In the genomic region with DNA sequence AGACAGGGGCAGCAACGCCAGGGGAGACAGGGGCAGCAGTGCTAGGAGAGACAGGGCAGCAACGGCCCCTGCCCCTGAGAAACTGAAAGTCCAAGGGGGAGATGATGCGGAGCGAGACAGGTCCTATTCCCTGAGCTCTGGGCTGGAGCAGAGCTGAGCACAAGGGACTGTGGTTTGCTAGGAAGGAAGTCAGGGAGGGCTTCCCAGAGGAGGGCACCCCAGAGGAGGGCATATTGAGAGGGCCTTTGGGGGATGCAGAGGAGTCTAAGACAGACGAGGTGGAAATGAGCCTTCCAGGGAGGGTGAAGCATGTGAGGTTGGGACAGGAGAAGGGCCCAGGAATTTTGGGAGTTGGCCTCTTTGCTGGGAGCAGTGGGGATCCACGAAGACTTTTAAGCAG, we compare ENCODE assay signal across 29 cellular contexts. TPM values are rescaled to one million over a fixed set of nuclear protein-coding genes. Genes with fewer than 3 reads are reported as not detected.
DNase-seq lines count a peak whose midpoint lies in the region; ATAC-seq and TF ChIP-seq lines count a peak whose summit lies in the region.
"Had no signal": no experiment of that assay in that cellular context is flagged by ENCODE, and none has a peak within 500 bp of the region (broad histone marks: within the 10 kb centered on the region; RNA-seq: fewer than 3 reads in every experiment).

No MANE protein-coding gene starts in this region.

- no peaks in the 10 kb centered on the region for H3K36me3 Mint-ChIP-seq in activated naive CD4-positive, alpha-beta T cell treated with anti-CD3 and anti-CD28 coated beads, Interleukin-2, amount 10 ng/mL, durations not matched to agents 7 days and 5 days
- H3K36me3 Mint-ChIP-seq in activated naive CD4-positive, alpha-beta T cell treated with anti-CD3 and anti-CD28 coated beads, Interleukin-2, amount 50 U/mL, for 72 hours, result no peaks in the 10 kb centered on the region
- H3K36me3 Mint-ChIP-seq in Calu3 (ENCODE audit: insufficient read depth, unreplicated experiment), result peaks cover 2% of the 10 kb centered on the region
- no peaks in the 10 kb centered on the region for H3K36me3 Mint-ChIP-seq in activated T-helper 2 cell treated with anti-CD3 and anti-CD28 coated beads, Interferon-gamma antibody, Interleukin-2, Interleukin-4, amounts not matched to agents 10 μg/mL and 5 μg/mL and 100 μg/mL, durations not matched to agents 14 hours and 24 hours and 36 hours (ENCODE audit: low read depth)
- no peaks in the 10 kb centered on the region for H3K36me3 Mint-ChIP-seq in progenitor cell of endocrine pancreas (ENCODE audit: insufficient read depth)
- H3K36me3 Mint-ChIP-seq: CD14-positive monocyte had no signal

- BruUV-seq in Calu3 (replicated peaks; lab: Mats Ljungman, UMichigan), result no TSS peak

- no peak for ATAC-seq in activated naive CD4-positive, alpha-beta T cell treated with anti-CD3 and anti-CD28 coated beads, Interleukin-2, amount 50 U/mL, for 72 hours
- no peak for ATAC-seq in GM18505 (IDR thresholded peaks at IDR 0.05; ENCODE audit: unreplicated experiment)
- ATAC-seq: gastroesophageal sphincter, right cardiac atrium had no signal

- TF ChIP-seq CTCF in Calu3 (IDR thresholded peaks at IDR 0.05; ENCODE audit: unreplicated experiment) (no peak), progenitor cell of endocrine pancreas (IDR thresholded peaks at IDR 0.05; ENCODE audit: unreplicated experiment) (no peak), RWPE1 (conservative IDR thresholded peaks at IDR 0.05; ENCODE audit: low read depth) (no peak), GM20000 (IDR thresholded peaks at IDR 0.05; ENCODE audit: extremely low read depth, missing control alignments) (no peak)

- peaks cover 64% of the 10 kb centered on the region for H3K4me1 Mint-ChIP-seq in activated naive CD4-positive, alpha-beta T cell treated with anti-CD3 and anti-CD28 coated beads, Interleukin-2, amount 10 ng/mL, durations not matched to agents 7 days and 5 days
- H3K4me1 Mint-ChIP-seq in Calu3 (ENCODE audit: low read depth, unreplicated experiment) (peaks cover under 1% of the 10 kb centered on the region), progenitor cell of endocrine pancreas (ENCODE audit: low read depth) (no peaks in the 10 kb centered on the region)
- peaks cover 43% of the 10 kb centered on the region for H3K4me1 Mint-ChIP-seq in activated T-helper 2 cell treated with anti-CD3 and anti-CD28 coated beads, Interferon-gamma antibody, Interleukin-2, Interleukin-4, amounts not matched to agents 10 μg/mL and 5 μg/mL and 100 μg/mL, durations not matched to agents 14 hours and 24 hours and 36 hours (ENCODE audit: low read depth)

- H3K9me3 Mint-ChIP-seq in activated naive CD4-positive, alpha-beta T cell treated with anti-CD3 and anti-CD28 coated beads, Interleukin-2, amount 10 ng/mL, durations not matched to agents 7 days and 5 days, result peaks cover 2% of the 10 kb centered on the region
- no peaks in the 10 kb centered on the region for H3K9me3 Mint-ChIP-seq in activated naive CD4-positive, alpha-beta T cell treated with anti-CD3 and anti-CD28 coated beads, Interleukin-2, amount 50 U/mL, for 72 hours
- H3K9me3 Mint-ChIP-seq in Calu3 (ENCODE audit: low read depth, unreplicated experiment) (no peaks in the 10 kb centered on the region), progenitor cell of endocrine pancreas (ENCODE audit: low read depth) (no peaks in the 10 kb centered on the region)
- H3K9me3 Mint-ChIP-seq in activated T-helper 2 cell treated with anti-CD3 and anti-CD28 coated beads, Interferon-gamma antibody, Interleukin-2, Interleukin-4, amounts not matched to agents 10 μg/mL and 5 μg/mL and 100 μg/mL, durations not matched to agents 14 hours and 24 hours and 36 hours, result no peaks in the 10 kb centered on the region
- H3K9me3 Mint-ChIP-seq: dendritic cell treated with granulocyte-macrophage colony-stimulating factor and Interleukin-4, amounts not matched to agents 40 ng/mL and 50 ng/mL, for 4 days; nephron progenitor cell; stimulated activated naive CD8-positive, alpha-beta T cell treated with anti-CD3 and anti-CD28 coated beads, Interleukin-15, Interleukin-2, amounts not matched to agents 100 ng/mL and 50 ng/mL, for 24 hours had no signal

- H3K27ac Mint-ChIP-seq in activated naive CD4-positive, alpha-beta T cell treated with anti-CD3 and anti-CD28 coated beads, Interleukin-2, amount 10 ng/mL, durations not matched to agents 7 days and 5 days, result peak overlapping the region; percentile 80
- peak overlapping the region in 1 of 2 donors; percentile 36 for H3K27ac Mint-ChIP-seq in activated naive CD4-positive, alpha-beta T cell treated with anti-CD3 and anti-CD28 coated beads, Interleukin-2, amount 50 U/mL, for 72 hours
- H3K27ac Mint-ChIP-seq in Calu3 (ENCODE audit: unreplicated experiment), result peak overlapping the region; percentile 5
- H3K27ac Mint-ChIP-seq in activated T-helper 2 cell treated with anti-CD3 and anti-CD28 coated beads, Interferon-gamma antibody, Interleukin-2, Interleukin-4, amounts not matched to agents 10 μg/mL and 5 μg/mL and 100 μg/mL, durations not matched to agents 14 hours and 24 hours and 36 hours, result peak overlapping the region; percentile 11
- peak overlapping the region; percentile 50 for H3K27ac Mint-ChIP-seq in progenitor cell of endocrine pancreas
- H3K27ac Mint-ChIP-seq: nephron progenitor cell; stimulated activated naive CD8-positive, alpha-beta T cell treated with anti-CD3 and anti-CD28 coated beads, Interleukin-15, Interleukin-2, amounts not matched to agents 100 ng/mL and 50 ng/mL, for 24 hours had no signal

- no peak for TF ChIP-seq POLR2A in GM18505 (IDR thresholded peaks at IDR 0.05; ENCODE audit: borderline replicate concordance, extremely low read depth, insufficient read depth, insufficient read length)

- CTCF ChIA-PET in activated naive CD4-positive, alpha-beta T cell treated with anti-CD3 and anti-CD28 coated beads, Interleukin-2, amount 10 ng/mL, durations not matched to agents 7 days and 5 days (lab: Charles Lee), result no interaction called here
- CTCF ChIA-PET in Calu3 (lab: Charles Lee), result no interaction called here
- CTCF ChIA-PET in RWPE1 (lab: Yijun Ruan, JAX), result no interaction called here

- intact Hi-C loops in Calu3 (cut with micrococcal nuclease; ENCODE audit: unreplicated experiment), result no loop called here
- intact Hi-C loops in activated T-helper 2 cell treated with anti-CD3 and anti-CD28 coated beads, Interferon-gamma antibody, Interleukin-2, Interleukin-4, amounts not matched to agents 10 μg/mL and 5 μg/mL and 100 μg/mL, durations not matched to agents 14 hours and 24 hours and 36 hours (cut with micrococcal nuclease), result no loop called here

- POLR2A ChIA-PET in RWPE1 (lab: Yijun Ruan, JAX; ENCODE audit: low non-redundant PET), result no interaction called here

- peak overlapping the region; percentile 15 for H3K4me3 Mint-ChIP-seq in activated naive CD4-positive, alpha-beta T cell treated with anti-CD3 and anti-CD28 coated beads, Interleukin-2, amount 10 ng/mL, durations not matched to agents 7 days and 5 days
- H3K4me3 Mint-ChIP-seq in Calu3 (ENCODE audit: low read depth, unreplicated experiment) (no peak overlapping the region), progenitor cell of endocrine pancreas (ENCODE audit: low read depth) (no peak overlapping the region)
- no peak overlapping the region for H3K4me3 Mint-ChIP-seq in activated T-helper 2 cell treated with anti-CD3 and anti-CD28 coated beads, Interferon-gamma antibody, Interleukin-2, Interleukin-4, amounts not matched to agents 10 μg/mL and 5 μg/mL and 100 μg/mL, durations not matched to agents 14 hours and 24 hours and 36 hours (ENCODE audit: low read depth)
- H3K4me3 Mint-ChIP-seq: dendritic cell treated with granulocyte-macrophage colony-stimulating factor and Interleukin-4, amounts not matched to agents 40 ng/mL and 50 ng/mL, for 4 days; nephron progenitor cell; stimulated activated naive CD8-positive, alpha-beta T cell treated with anti-CD3 and anti-CD28 coated beads, Interleukin-15, Interleukin-2, amounts not matched to agents 100 ng/mL and 50 ng/mL, for 24 hours had no signal

- H3K27ac ChIP-seq in RWPE1, result no peak overlapping the region
- H3K27ac ChIP-seq: ascending aorta, gastroesophageal sphincter, left ventricle myocardium inferior, parathyroid adenoma, tibial artery, VCaP had no signal

- peaks cover 74% of the 10 kb centered on the region for H3K27me3 Mint-ChIP-seq in activated naive CD4-positive, alpha-beta T cell treated with anti-CD3 and anti-CD28 coated beads, Interleukin-2, amount 10 ng/mL, durations not matched to agents 7 days and 5 days
- H3K27me3 Mint-ChIP-seq in Calu3 (ENCODE audit: unreplicated experiment), result peaks cover 54% of the 10 kb centered on the region
- H3K27me3 Mint-ChIP-seq in activated T-helper 2 cell treated with anti-CD3 and anti-CD28 coated beads, Interferon-gamma antibody, Interleukin-2, Interleukin-4, amounts not matched to agents 10 μg/mL and 5 μg/mL and 100 μg/mL, durations not matched to agents 14 hours and 24 hours and 36 hours (ENCODE audit: low read depth), result peaks cover 8% of the 10 kb centered on the region
- H3K27me3 Mint-ChIP-seq in progenitor cell of endocrine pancreas, result peaks cover 33% of the 10 kb centered on the region

- DNase-seq in activated naive CD4-positive, alpha-beta T cell treated with anti-CD3 and anti-CD28 coated beads, Interleukin-2, amount 10 ng/mL, durations not matched to agents 7 days and 5 days, result no peak
- DNase-seq in activated naive CD4-positive, alpha-beta T cell treated with anti-CD3 and anti-CD28 coated beads, Interleukin-2, amount 50 U/mL, for 72 hours (ENCODE audit: low spot score in 2 of 2), result no peak
- no peak for DNase-seq in Calu3
- DNase-seq in activated T-helper 2 cell treated with anti-CD3 and anti-CD28 coated beads, Interferon-gamma antibody, Interleukin-2, Interleukin-4, amounts not matched to agents 10 μg/mL and 5 μg/mL and 100 μg/mL, durations not matched to agents 14 hours and 24 hours and 36 hours (ENCODE audit: low spot score), result no peak
- DNase-seq in progenitor cell of endocrine pancreas (ENCODE audit: low spot score, unreplicated experiment), result no peak
- no peak for DNase-seq in RWPE1 (ENCODE audit: low spot score)
- no peak for DNase-seq in GM20000 (ENCODE audit: low spot score)
- DNase-seq: activated CD4-positive, alpha-beta T cell treated with anti-CD3 and anti-CD28 coated beads, Interleukin-2, amount 50 U/mL, for 1 hour; activated naive CD4-positive, alpha-beta T cell treated with Interleukin-2 at 50 U/mL for 16 hours; activated T-cell treated with anti-CD3 and anti-CD28 coated beads for 4 hours; hippocampal formation; KG1; left ventricle myocardium inferior; midbrain; NCI-H2171; nephron progenitor cell; right cardiac atrium; SJCRH30; spleen; stimulated activated CD4-positive, alpha-beta T cell treated with anti-CD3 and anti-CD28 coated beads, Interleukin-2, amount 100 ng/mL, for 48 hours; tibial artery had no signal

RNA-seq across cellular contexts. Expression of gene BEGAIN, which starts 52.1 kb away (rescaled TPM):
- total RNA-seq in activated naive CD4-positive, alpha-beta T cell treated with anti-CD3 and anti-CD28 coated beads, Interleukin-2, amount 50 U/mL, for 72 hours, result 1 to 10 TPM; 1.3 to 8.0 TPM
- 0.26 and 0.37 TPM in 2 replicates for total RNA-seq in Calu3 (2022)
- 3.4 and 3.5 TPM in 2 replicates for total RNA-seq in activated T-helper 2 cell treated with anti-CD3 and anti-CD28 coated beads, Interferon-gamma antibody, Interleukin-2, Interleukin-4, amounts not matched to agents 10 μg/mL and 5 μg/mL and 100 μg/mL, durations not matched to agents 14 hours and 24 hours and 36 hours
- total RNA-seq in progenitor cell of endocrine pancreas, result 0.58 and 0.65 TPM in 2 replicates
